ENCODE assay signal across 2 cellular contexts in genomic region chr21:45501081-45502005, GRCh38.
TF ChIP-seq lines count a peak whose summit lies in the region.

No MANE protein-coding gene starts in this region.

TF ChIP-seq in HEK293, 187 proteins besides CTCF, POLR2A, EP300 and RAD21 (continued from another document):
- TF ChIP-seq GLIS1 (tag by site-specific recombination; IDR thresholded peaks at IDR 0.05) (peak; percentile 85), GLIS2 (tag by site-specific recombination; IDR thresholded peaks at IDR 0.05) (0 out of 2 replicates have a peak, but pooled peaks have one; percentile 31), ZIC2 (tag by site-specific recombination; IDR thresholded peaks at IDR 0.05) (peak; percentile 19; the same call in 1 of the 2 replicates), SP2 (tag by site-specific recombination; IDR thresholded peaks at IDR 0.05) (peak; percentile 6; the same call in 1 of the 2 replicates), KLF9 (tag by site-specific recombination; IDR thresholded peaks at IDR 0.05; ENCODE audit: low read depth) (peak; percentile 50; the same call in 1 of the 2 replicates)
- TF ChIP-seq, protein P1, sequence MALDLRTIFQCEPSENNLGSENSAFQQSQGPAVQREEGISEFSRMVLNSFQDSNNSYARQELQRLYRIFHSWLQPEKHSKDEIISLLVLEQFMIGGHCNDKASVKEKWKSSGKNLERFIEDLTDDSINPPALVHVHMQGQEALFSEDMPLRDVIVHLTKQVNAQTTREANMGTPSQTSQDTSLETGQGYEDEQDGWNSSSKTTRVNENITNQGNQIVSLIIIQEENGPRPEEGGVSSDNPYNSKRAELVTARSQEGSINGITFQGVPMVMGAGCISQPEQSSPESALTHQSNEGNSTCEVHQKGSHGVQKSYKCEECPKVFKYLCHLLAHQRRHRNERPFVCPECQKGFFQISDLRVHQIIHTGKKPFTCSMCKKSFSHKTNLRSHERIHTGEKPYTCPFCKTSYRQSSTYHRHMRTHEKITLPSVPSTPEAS (tag by site-specific recombination; IDR thresholded peaks at IDR 0.05) = 0 out of 2 replicates have a peak, but pooled peaks have one; percentile 26
- TF ChIP-seq, protein P2, sequence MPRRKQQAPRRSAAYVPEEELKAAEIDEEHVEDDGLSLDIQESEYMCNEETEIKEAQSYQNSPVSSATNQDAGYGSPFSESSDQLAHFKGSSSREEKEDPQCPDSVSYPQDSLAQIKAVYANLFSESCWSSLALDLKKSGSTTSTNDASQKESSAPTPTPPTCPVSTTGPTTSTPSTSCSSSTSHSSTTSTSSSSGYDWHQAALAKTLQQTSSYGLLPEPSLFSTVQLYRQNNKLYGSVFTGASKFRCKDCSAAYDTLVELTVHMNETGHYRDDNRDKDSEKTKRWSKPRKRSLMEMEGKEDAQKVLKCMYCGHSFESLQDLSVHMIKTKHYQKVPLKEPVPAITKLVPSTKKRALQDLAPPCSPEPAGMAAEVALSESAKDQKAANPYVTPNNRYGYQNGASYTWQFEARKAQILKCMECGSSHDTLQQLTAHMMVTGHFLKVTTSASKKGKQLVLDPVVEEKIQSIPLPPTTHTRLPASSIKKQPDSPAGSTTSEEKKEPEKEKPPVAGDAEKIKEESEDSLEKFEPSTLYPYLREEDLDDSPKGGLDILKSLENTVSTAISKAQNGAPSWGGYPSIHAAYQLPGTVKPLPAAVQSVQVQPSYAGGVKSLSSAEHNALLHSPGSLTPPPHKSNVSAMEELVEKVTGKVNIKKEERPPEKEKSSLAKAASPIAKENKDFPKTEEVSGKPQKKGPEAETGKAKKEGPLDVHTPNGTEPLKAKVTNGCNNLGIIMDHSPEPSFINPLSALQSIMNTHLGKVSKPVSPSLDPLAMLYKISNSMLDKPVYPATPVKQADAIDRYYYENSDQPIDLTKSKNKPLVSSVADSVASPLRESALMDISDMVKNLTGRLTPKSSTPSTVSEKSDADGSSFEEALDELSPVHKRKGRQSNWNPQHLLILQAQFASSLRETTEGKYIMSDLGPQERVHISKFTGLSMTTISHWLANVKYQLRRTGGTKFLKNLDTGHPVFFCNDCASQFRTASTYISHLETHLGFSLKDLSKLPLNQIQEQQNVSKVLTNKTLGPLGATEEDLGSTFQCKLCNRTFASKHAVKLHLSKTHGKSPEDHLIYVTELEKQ (tag by site-specific recombination; IDR thresholded peaks at IDR 0.05; ENCODE audit: borderline replicate concordance) = 0 out of 2 replicates have a peak, but pooled peaks have one; percentile 9
- TF ChIP-seq, protein P3, sequence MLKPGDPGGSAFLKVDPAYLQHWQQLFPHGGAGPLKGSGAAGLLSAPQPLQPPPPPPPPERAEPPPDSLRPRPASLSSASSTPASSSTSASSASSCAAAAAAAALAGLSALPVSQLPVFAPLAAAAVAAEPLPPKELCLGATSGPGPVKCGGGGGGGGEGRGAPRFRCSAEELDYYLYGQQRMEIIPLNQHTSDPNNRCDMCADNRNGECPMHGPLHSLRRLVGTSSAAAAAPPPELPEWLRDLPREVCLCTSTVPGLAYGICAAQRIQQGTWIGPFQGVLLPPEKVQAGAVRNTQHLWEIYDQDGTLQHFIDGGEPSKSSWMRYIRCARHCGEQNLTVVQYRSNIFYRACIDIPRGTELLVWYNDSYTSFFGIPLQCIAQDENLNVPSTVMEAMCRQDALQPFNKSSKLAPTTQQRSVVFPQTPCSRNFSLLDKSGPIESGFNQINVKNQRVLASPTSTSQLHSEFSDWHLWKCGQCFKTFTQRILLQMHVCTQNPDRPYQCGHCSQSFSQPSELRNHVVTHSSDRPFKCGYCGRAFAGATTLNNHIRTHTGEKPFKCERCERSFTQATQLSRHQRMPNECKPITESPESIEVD (tag by site-specific recombination; IDR thresholded peaks at IDR 0.05) = peak; percentile 55; the same call in 1 of the 2 replicates

TF ChIP-seq in GM12878, 131 proteins besides CTCF, POLR2A, EP300 and RAD21 (continued from another document):
- 0 out of 2 replicates have a peak, but pooled peaks have one; percentile 37 for TF ChIP-seq GATAD2B (conservative IDR thresholded peaks at IDR 0.05; ENCODE audit: low read depth)
- TF ChIP-seq, protein P4, sequence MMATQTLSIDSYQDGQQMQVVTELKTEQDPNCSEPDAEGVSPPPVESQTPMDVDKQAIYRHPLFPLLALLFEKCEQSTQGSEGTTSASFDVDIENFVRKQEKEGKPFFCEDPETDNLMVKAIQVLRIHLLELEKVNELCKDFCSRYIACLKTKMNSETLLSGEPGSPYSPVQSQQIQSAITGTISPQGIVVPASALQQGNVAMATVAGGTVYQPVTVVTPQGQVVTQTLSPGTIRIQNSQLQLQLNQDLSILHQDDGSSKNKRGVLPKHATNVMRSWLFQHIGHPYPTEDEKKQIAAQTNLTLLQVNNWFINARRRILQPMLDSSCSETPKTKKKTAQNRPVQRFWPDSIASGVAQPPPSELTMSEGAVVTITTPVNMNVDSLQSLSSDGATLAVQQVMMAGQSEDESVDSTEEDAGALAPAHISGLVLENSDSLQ (IDR thresholded peaks at IDR 0.05) = peak; percentile 69
